18 cellular contexts compared by ENCODE assay signal in genomic region chr22:31603081-31603525, GRCh38. TPM values are rescaled to one million over a fixed set of nuclear protein-coding genes. Genes with fewer than 3 reads are reported as not detected.
DNase-seq lines count a peak whose midpoint lies in the region; ATAC-seq, FAIRE-seq and TF ChIP-seq lines count a peak whose summit lies in the region.
"Had no signal": no experiment of that assay in that cellular context is flagged by ENCODE, and none has a peak within 500 bp of the region (broad histone marks: within the 10 kb centered on the region; RNA-seq: fewer than 3 reads in every experiment).

No MANE protein-coding gene starts in this region.

- H3K4me1 Mint-ChIP-seq in nephron progenitor cell = peaks cover 16% of the 10 kb centered on the region

- H3K27ac Mint-ChIP-seq in nephron progenitor cell = peak overlapping the region; percentile 97
- H3K27ac Mint-ChIP-seq: activated naive CD8-positive, alpha-beta T cell treated with anti-CD3 and anti-CD28 coated beads for 36 hours had no signal

- no peaks in the 10 kb centered on the region for H3K9me3 Mint-ChIP-seq in nephron progenitor cell
- H3K9me3 Mint-ChIP-seq: activated naive CD8-positive, alpha-beta T cell treated with anti-CD3 and anti-CD28 coated beads for 36 hours had no signal

- FAIRE-seq in urothelium cell line (lab: Jason Lieb, UNC) = peak; percentile 44
- FAIRE-seq: GM12878 had no signal

- peaks cover 0 to 16% (median 10%) of the 10 kb centered on the region in 9 donors for H3K4me1 ChIP-seq in heart right ventricle
- H3K4me1 ChIP-seq in tibial nerve = no peaks in the 10 kb centered on the region
- H3K4me1 ChIP-seq: foreskin keratinocyte had no signal

- ATAC-seq in heart right ventricle = peak in 2 of 8 donors; percentile 8 to 15
- ATAC-seq in Right ventricle myocardium inferior = no peak
- ATAC-seq: GM12878 had no signal

- WGBS in heart right ventricle, 2 donors = 80 to 82% methylated on average over 10 of the region's 10 CpGs
- WGBS in tibial nerve, 2 donors = 86 to 96% methylated on average over 10 of the region's 10 CpGs

- peaks cover 0 to 55% (median 0%) of the 10 kb centered on the region in 9 donors for H3K36me3 ChIP-seq in heart right ventricle
- H3K36me3 ChIP-seq in tibial nerve = peaks cover 0 to 64% (median 10%) of the 10 kb centered on the region in 3 donors

- peak overlapping the region in 6 of 10 donors; percentile 53 to 81 (median 67) for H3K27ac ChIP-seq in heart right ventricle
- H3K27ac ChIP-seq in coronary artery = peak overlapping the region; percentile 60 to 84
- no peak overlapping the region for H3K27ac ChIP-seq in tibial nerve
- H3K27ac ChIP-seq: foreskin keratinocyte had no signal

- TF ChIP-seq CTCF in heart right ventricle (IDR thresholded peaks at IDR 0.05) = no peak
- TF ChIP-seq CTCF in coronary artery (IDR thresholded peaks at IDR 0.05) = no peak
- no peak for TF ChIP-seq CTCF in nephron progenitor cell (IDR thresholded peaks at IDR 0.05)
- no peak for TF ChIP-seq CTCF in tibial nerve (IDR thresholded peaks at IDR 0.05)

- intact Hi-C loops in heart right ventricle (cut with DNase I) = no loop called here
- intact Hi-C loops in Right ventricle myocardium inferior (cut with DNase I) = no loop called here

- DNase-seq in heart right ventricle (no peak), Right ventricle myocardium inferior (ENCODE audit: missing footprints) (no peak), coronary artery (ENCODE audit: low spot score) (no peak), nephron progenitor cell (no peak), urothelium cell line (ENCODE audit: low spot score) (no peak), cortex of kidney (lab: John Stamatoyannopoulos, UW) (no peak), tibial nerve (ENCODE audit: low spot score in 2 of 2) (no peak)
- no peak for DNase-seq in stimulated activated CD4-positive, alpha-beta T cell treated with anti-CD3 and anti-CD28 coated beads, Interleukin-1b, Interleukin-23, amount 100 ng/mL, for 48 hours
- DNase-seq: activated CD8-positive, alpha-beta memory T cell treated with anti-CD3 and anti-CD28 coated beads, Interleukin-2, amount 50 U/mL, for 48 hours; activated naive CD8-positive, alpha-beta T cell treated with anti-CD3 and anti-CD28 coated beads for 36 hours; Calu3; effector memory CD4-positive, alpha-beta T cell; GOT3; MM.1S; NCI-H1694 treated with DMSO at 0.1 percent for 48 hours; NCI-H526 had no signal

- TF ChIP-seq POLR2A in tibial nerve (IDR thresholded peaks at IDR 0.05) = no peak

- H3K4me3 ChIP-seq in heart right ventricle = no peak overlapping the region
- no peak overlapping the region for H3K4me3 ChIP-seq in coronary artery
- no peak overlapping the region for H3K4me3 ChIP-seq in tibial nerve
- H3K4me3 ChIP-seq: GM12878 had no signal

- H3K27me3 ChIP-seq in heart right ventricle (no peaks in the 10 kb centered on the region), tibial nerve (no peaks in the 10 kb centered on the region)
- H3K27me3 ChIP-seq: foreskin keratinocyte had no signal

- H3K36me3 Mint-ChIP-seq in nephron progenitor cell (ENCODE audit: low read depth) = peaks cover 11% of the 10 kb centered on the region

- H3K27me3 Mint-ChIP-seq in nephron progenitor cell (ENCODE audit: low read depth, poor library complexity) = peaks cover 3% of the 10 kb centered on the region
- H3K27me3 Mint-ChIP-seq: activated naive CD8-positive, alpha-beta T cell treated with anti-CD3 and anti-CD28 coated beads for 36 hours had no signal

- H3K9me3 ChIP-seq in heart right ventricle (no peaks in the 10 kb centered on the region), tibial nerve (no peaks in the 10 kb centered on the region)

- TF ChIP-seq EP300 in tibial nerve (IDR thresholded peaks at IDR 0.05) = no peak

- H3K4me3 Mint-ChIP-seq in nephron progenitor cell = no peak overlapping the region
- H3K4me3 Mint-ChIP-seq: activated naive CD8-positive, alpha-beta T cell treated with anti-CD3 and anti-CD28 coated beads for 36 hours had no signal

RNA-seq across cellular contexts. Expression of gene PISD, which starts 58.9 kb away (rescaled TPM):
- total RNA-seq in heart right ventricle = 10 to 100 TPM; 16.3 to 30.0 (median 18.7) TPM
- polyA plus RNA-seq in heart right ventricle = 10 to 100 TPM; 15.5 to 20.6 TPM
- 18.4 TPM for total RNA-seq in Right ventricle myocardium inferior
- total RNA-seq in tibial nerve = 10 to 100 TPM; 26.9 to 44.7 (median 36.2) TPM

Comparison
In these comparisons a context has a peak if more than half of its experiments do, and no peak if none do; other contexts are left out.
1. H3K27ac ChIP-seq: peak in heart right ventricle (6 of 10) and coronary artery (2 of 2); none in tibial nerve (0 of 4).